In genomic region chr15:20582109-20582725, GRCh38 we compare ENCODE assay signal across 15 cellular contexts. TPM values are rescaled to one million over a fixed set of nuclear protein-coding genes. Genes with fewer than 3 reads are reported as not detected.
"Had no signal": no experiment of that assay in that cellular context is flagged by ENCODE, and none has a peak within 500 bp of the region (broad histone marks: within the 10 kb centered on the region; RNA-seq: fewer than 3 reads in every experiment).

No MANE protein-coding gene starts in this region.

RNA-seq across cellular contexts. Expression of gene GOLGA6L6, which starts 40.6 kb away (rescaled TPM):
- total RNA-seq: activated CD4-positive, alpha-beta memory T cell treated with anti-CD3 and anti-CD28 coated beads, Interleukin-2, amount 10 ng/mL, durations not matched to agents 7 days and 5 days; activated CD4-positive, alpha-beta T cell treated with anti-CD3 and anti-CD28 coated beads for 36 hours; activated CD4-positive, alpha-beta T cell treated with anti-CD3 and anti-CD28 coated beads, Interleukin-2, amount 10 ng/mL, durations not matched to agents 7 days and 5 days; activated CD8-positive, alpha-beta memory T cell treated with anti-CD3 and anti-CD28 coated beads, Interleukin-2, amount 10 ng/mL, durations not matched to agents 7 days and 5 days; activated CD8-positive, alpha-beta T cell treated with anti-CD3 and anti-CD28 coated beads, Interleukin-2, amount 10 ng/mL, durations not matched to agents 7 days and 5 days; activated naive CD8-positive, alpha-beta T cell treated with anti-CD3 and anti-CD28 coated beads, Interleukin-2, amount 10 ng/mL, durations not matched to agents 7 days and 5 days; activated T-helper 2 cell treated with anti-CD3 and anti-CD28 coated beads, Interferon-gamma antibody, Interleukin-2, Interleukin-4, amounts not matched to agents 10 μg/mL and 5 μg/mL and 100 μg/mL, durations not matched to agents 14 hours and 24 hours and 36 hours; ascending aorta; bronchial epithelial cell; cardiac muscle cell; T-cell; T-helper 1 cell treated with Interleukin-12 subunit alpha and Interleukin-12 subunit beta and Interleukin-4 antibody, amounts not matched to agents 30 ng/mL and 1 ng/mL, for 36 hours; T-helper 17 cell; T-helper 2 cell treated with Interferon-gamma antibody and Interleukin-4, amounts not matched to agents 100 ng/mL and 5 ng/mL, for 36 hours; WTC11 had no signal
- polyA plus RNA-seq: cardiac muscle cell had no signal
